In genomic region chr1:43706598-43707190, GRCh38 we compare ENCODE assay signal across 8 cellular contexts. TPM values are rescaled to one million over a fixed set of nuclear protein-coding genes. Genes with fewer than 3 reads are reported as not detected.
DNase-seq lines count a peak whose midpoint lies in the region; ATAC-seq and TF ChIP-seq lines count a peak whose summit lies in the region.

No MANE protein-coding gene starts in this region.

- H3K4me3 ChIP-seq in GM08714 (ENCODE audit: low read length) = peak overlapping the region; percentile 92
- peak overlapping the region; percentile 69 to 85 (median 77) for H3K4me3 ChIP-seq in fibroblast of lung (replicated peaks in 1 of 4; ENCODE audit: control extremely low read depth in 1 of 4, insufficient read depth in 1 of 4, low read depth in 3 of 4, low read length in 4 of 4)
- H3K4me3 ChIP-seq in neutrophil (ENCODE audit: low read depth in 1 of 2, low read length in 1 of 2) = peak overlapping the region; percentile 68 to 71

- H3K36me3 ChIP-seq in fibroblast of lung (ENCODE audit: control insufficient read depth, insufficient read depth, low read length) (peaks cover 8% of the 10 kb centered on the region), neutrophil (peaks cover 41% of the 10 kb centered on the region)

- POLR2A ChIA-PET in activated CD4-positive, alpha-beta T cell treated with anti-CD3 and anti-CD28 coated beads, Interleukin-2, amount 10 ng/mL, durations not matched to agents 7 days and 5 days (lab: Charles Lee) = interaction anchor here (0.6 to 0.9 kb wide), 3 partner anchors 32 to 55 kb away, joined by 3 to 4 read pairs (median 3); no protein-coding TSS in a partner anchor

- CTCF ChIA-PET in activated CD4-positive, alpha-beta T cell treated with anti-CD3 and anti-CD28 coated beads, Interleukin-2, amount 10 ng/mL, durations not matched to agents 7 days and 5 days (lab: Charles Lee) = interaction anchor here (0.6 to 0.8 kb wide), 2 partner anchors 40 to 194 kb away, joined by 3 read pairs; no protein-coding TSS in a partner anchor

- H3K27me3 ChIP-seq in fibroblast of lung (ENCODE audit: control insufficient read depth, insufficient read depth, low read length) (no peaks in the 10 kb centered on the region), neutrophil (no peaks in the 10 kb centered on the region)

- no peaks in the 10 kb centered on the region for H3K27me3 Mint-ChIP-seq in activated CD4-positive, alpha-beta T cell treated with anti-CD3 and anti-CD28 coated beads, Interleukin-2, amount 10 ng/mL, durations not matched to agents 7 days and 5 days

- peak; percentile 15 for DNase-seq in HT1080 (ENCODE audit: low read depth)
- DNase-seq in activated CD4-positive, alpha-beta T cell treated with anti-CD3 and anti-CD28 coated beads, Interleukin-2, amount 10 ng/mL, durations not matched to agents 7 days and 5 days = peak; percentile 23
- DNase-seq in fibroblast of lung (ENCODE audit: low read depth in 2 of 2) = peak; percentile 22 to 30
- no peak for DNase-seq in NCI-H526 treated with DMSO at 0.1 percent for 48 hours (lab: John Stamatoyannopoulos, UW)

- H3K79me2 ChIP-seq in fibroblast of lung (ENCODE audit: control insufficient read depth, insufficient read depth, low read length) = peaks cover 23% of the 10 kb centered on the region

- H3K27ac Mint-ChIP-seq in activated CD4-positive, alpha-beta T cell treated with anti-CD3 and anti-CD28 coated beads, Interleukin-2, amount 10 ng/mL, durations not matched to agents 7 days and 5 days = peak overlapping the region; percentile 85

- peaks cover 41% of the 10 kb centered on the region for H3K36me3 Mint-ChIP-seq in activated CD4-positive, alpha-beta T cell treated with anti-CD3 and anti-CD28 coated beads, Interleukin-2, amount 10 ng/mL, durations not matched to agents 7 days and 5 days (ENCODE audit: low read depth)

- H3K4me1 ChIP-seq in fibroblast of lung (ENCODE audit: control insufficient read depth, extremely low read depth, insufficient read depth, low read length) (peaks cover 12% of the 10 kb centered on the region), neutrophil (ENCODE audit: control insufficient read depth in 1 of 2, insufficient read depth in 1 of 2, low read depth in 1 of 2, low read length in 1 of 2) (peaks cover 16% of the 10 kb centered on the region in 2 experiments)

- no peaks in the 10 kb centered on the region for H3K9me3 Mint-ChIP-seq in activated CD4-positive, alpha-beta T cell treated with anti-CD3 and anti-CD28 coated beads, Interleukin-2, amount 10 ng/mL, durations not matched to agents 7 days and 5 days

- peak overlapping the region; percentile 83 for H3K4me3 Mint-ChIP-seq in activated CD4-positive, alpha-beta T cell treated with anti-CD3 and anti-CD28 coated beads, Interleukin-2, amount 10 ng/mL, durations not matched to agents 7 days and 5 days

- peak overlapping the region; percentile 83 for H3K9ac ChIP-seq in fibroblast of lung (ENCODE audit: insufficient read depth, low read length)

- peak overlapping the region; percentile 68 for H2AFZ ChIP-seq in fibroblast of lung (ENCODE audit: low read length)

- H3K4me1 Mint-ChIP-seq in activated CD4-positive, alpha-beta T cell treated with anti-CD3 and anti-CD28 coated beads, Interleukin-2, amount 10 ng/mL, durations not matched to agents 7 days and 5 days = peaks cover 42% of the 10 kb centered on the region

- peak overlapping the region; percentile 97 for H3K4me2 ChIP-seq in fibroblast of lung (ENCODE audit: extremely low read depth, insufficient read depth, low read length)

- no peaks in the 10 kb centered on the region for H3K9me3 ChIP-seq in fibroblast of lung (ENCODE audit: control insufficient read depth, insufficient read depth, low read depth, low read length)
- H3K9me3 ChIP-seq in neutrophil = no peaks in the 10 kb centered on the region

- H3K27ac ChIP-seq in fibroblast of lung (ENCODE audit: insufficient read depth, low read length) (peak overlapping the region; percentile 73), neutrophil (peak overlapping the region; percentile 24)

- no peak for TF ChIP-seq CTCF in fibroblast of lung (conservative IDR thresholded peaks at IDR 0.05 in 1 of 2, IDR thresholded peaks at IDR 0.05 in 1 of 2; ENCODE audit: low read depth in 1 of 2, low read length in 2 of 2)
- TF ChIP-seq CTCF in neutrophil (IDR thresholded peaks at IDR 0.05) = no peak

- ATAC-seq in GM21737 (IDR thresholded peaks at IDR 0.05; ENCODE audit: unreplicated experiment) (no peak), HG03442 (IDR thresholded peaks at IDR 0.05; ENCODE audit: unreplicated experiment) (no peak)

- no peaks in the 10 kb centered on the region for H4K20me1 ChIP-seq in fibroblast of lung (ENCODE audit: control insufficient read depth, extremely low read depth, insufficient read depth, low read length)

RNA-seq across cellular contexts. Expression of gene ST3GAL3, which starts 0.6 kb away (rescaled TPM):
- 11.6 and 14.1 TPM in 2 replicates for total RNA-seq in HT1080 (2014; rRNA removed; shearing (Covaris generic))
- polyA plus RNA-seq in HT1080 (2015; cell fraction: cytosol; rRNA removed) = 21.3 and 24.6 TPM in 2 replicates
- polyA plus RNA-seq in HT1080 (2015; cell fraction: nucleus; rRNA removed) = 28.4 and 29.2 TPM in 2 replicates
- 10 to 100 TPM; 23.7 to 24.3 TPM for total RNA-seq in activated CD4-positive, alpha-beta T cell treated with anti-CD3 and anti-CD28 coated beads, Interleukin-2, amount 10 ng/mL, durations not matched to agents 7 days and 5 days
- 11.8 and 16.3 TPM in 2 replicates for total RNA-seq in fibroblast of lung
- 13.1 and 13.7 TPM in 2 replicates for polyA plus RNA-seq in fibroblast of lung
- 11.7 and 13.0 TPM in 2 replicates for polyA plus RNA-seq in fibroblast of lung (2012)
- polyA minus RNA-seq in fibroblast of lung (ENCODE audit: low replicate concordance) = 53.2 and 73.3 TPM in 2 replicates

RNA-seq across cellular contexts. Expression of gene KDM4A, which starts 56.7 kb away (rescaled TPM):
- 17.2 and 19.9 TPM in 2 replicates for total RNA-seq in HT1080 (2014; rRNA removed; shearing (Covaris generic))
- 10.0 and 10.8 TPM in 2 replicates for polyA plus RNA-seq in HT1080 (2015; cell fraction: cytosol; rRNA removed)
- 22.3 and 25.2 TPM in 2 replicates for polyA plus RNA-seq in HT1080 (2015; cell fraction: nucleus; rRNA removed)
- total RNA-seq in activated CD4-positive, alpha-beta T cell treated with anti-CD3 and anti-CD28 coated beads, Interleukin-2, amount 10 ng/mL, durations not matched to agents 7 days and 5 days = 10 to 100 TPM; 38.6 to 41.9 TPM
- 38.3 and 50.2 TPM in 2 replicates for total RNA-seq in fibroblast of lung
- 22.3 and 22.7 TPM in 2 replicates for polyA plus RNA-seq in fibroblast of lung
- polyA plus RNA-seq in fibroblast of lung (2012) = 21.2 and 21.8 TPM in 2 replicates
- 28.5 and 45.6 TPM in 2 replicates for polyA minus RNA-seq in fibroblast of lung (ENCODE audit: low replicate concordance)
